Comparison of ENCODE assay signal across 1 cellular context in the genomic region with DNA sequence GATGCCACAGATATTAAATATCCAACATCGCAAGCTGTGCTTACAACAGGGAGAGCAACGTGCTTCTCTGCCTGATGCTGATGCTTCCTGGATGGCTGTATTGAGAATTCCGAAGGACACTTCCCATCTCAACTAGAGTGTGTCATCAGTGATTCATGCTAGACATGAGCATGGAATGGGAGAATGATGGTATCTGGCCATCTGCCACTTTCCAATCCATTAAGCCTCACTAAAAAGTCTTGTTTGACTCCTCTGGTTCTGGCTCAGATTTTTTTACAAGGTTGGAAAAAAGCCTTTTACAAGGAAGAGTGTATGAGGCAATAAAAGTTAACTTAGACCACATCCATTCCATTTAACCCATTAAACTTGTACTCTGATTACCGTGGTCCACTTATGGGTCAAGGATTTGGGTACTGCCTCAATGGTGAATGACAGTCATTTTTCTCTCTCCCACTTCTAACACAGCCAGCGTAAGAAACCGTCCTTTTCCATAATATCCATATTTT.
TF ChIP-seq lines count a peak whose summit lies in the region.

No MANE protein-coding gene starts in this region.

TF ChIP-seq in HEK293, 187 proteins besides CTCF, POLR2A, EP300 and RAD21 (continued from another document):
- TF ChIP-seq, protein P1, sequence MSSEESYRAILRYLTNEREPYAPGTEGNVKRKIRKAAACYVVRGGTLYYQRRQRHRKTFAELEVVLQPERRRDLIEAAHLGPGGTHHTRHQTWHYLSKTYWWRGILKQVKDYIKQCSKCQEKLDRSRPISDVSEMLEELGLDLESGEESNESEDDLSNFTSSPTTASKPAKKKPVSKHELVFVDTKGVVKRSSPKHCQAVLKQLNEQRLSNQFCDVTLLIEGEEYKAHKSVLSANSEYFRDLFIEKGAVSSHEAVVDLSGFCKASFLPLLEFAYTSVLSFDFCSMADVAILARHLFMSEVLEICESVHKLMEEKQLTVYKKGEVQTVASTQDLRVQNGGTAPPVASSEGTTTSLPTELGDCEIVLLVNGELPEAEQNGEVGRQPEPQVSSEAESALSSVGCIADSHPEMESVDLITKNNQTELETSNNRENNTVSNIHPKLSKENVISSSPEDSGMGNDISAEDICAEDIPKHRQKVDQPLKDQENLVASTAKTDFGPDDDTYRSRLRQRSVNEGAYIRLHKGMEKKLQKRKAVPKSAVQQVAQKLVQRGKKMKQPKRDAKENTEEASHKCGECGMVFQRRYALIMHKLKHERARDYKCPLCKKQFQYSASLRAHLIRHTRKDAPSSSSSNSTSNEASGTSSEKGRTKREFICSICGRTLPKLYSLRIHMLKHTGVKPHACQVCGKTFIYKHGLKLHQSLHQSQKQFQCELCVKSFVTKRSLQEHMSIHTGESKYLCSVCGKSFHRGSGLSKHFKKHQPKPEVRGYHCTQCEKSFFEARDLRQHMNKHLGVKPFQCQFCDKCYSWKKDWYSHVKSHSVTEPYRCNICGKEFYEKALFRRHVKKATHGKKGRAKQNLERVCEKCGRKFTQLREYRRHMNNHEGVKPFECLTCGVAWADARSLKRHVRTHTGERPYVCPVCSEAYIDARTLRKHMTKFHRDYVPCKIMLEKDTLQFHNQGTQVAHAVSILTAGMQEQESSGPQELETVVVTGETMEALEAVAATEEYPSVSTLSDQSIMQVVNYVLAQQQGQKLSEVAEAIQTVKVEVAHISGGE (tag by site-specific recombination; conservative IDR thresholded peaks at IDR 0.05; ENCODE audit: low read depth) = no peak
- TF ChIP-seq ZNF24 (tag by site-specific recombination; IDR thresholded peaks at IDR 0.05) (peak; percentile 86), SP7 (tag by site-specific recombination; IDR thresholded peaks at IDR 0.05) (peak; percentile 85), OSR2 (tag by site-specific recombination; IDR thresholded peaks at IDR 0.05) (peak; percentile 77), KLF7 (tag by site-specific recombination; IDR thresholded peaks at IDR 0.05; ENCODE audit: borderline replicate concordance) (peak; percentile 44; the same call in 1 of the 2 replicates), ZSCAN16 (tag by site-specific recombination; IDR thresholded peaks at IDR 0.05) (no peak)
- TF ChIP-seq, protein P2, sequence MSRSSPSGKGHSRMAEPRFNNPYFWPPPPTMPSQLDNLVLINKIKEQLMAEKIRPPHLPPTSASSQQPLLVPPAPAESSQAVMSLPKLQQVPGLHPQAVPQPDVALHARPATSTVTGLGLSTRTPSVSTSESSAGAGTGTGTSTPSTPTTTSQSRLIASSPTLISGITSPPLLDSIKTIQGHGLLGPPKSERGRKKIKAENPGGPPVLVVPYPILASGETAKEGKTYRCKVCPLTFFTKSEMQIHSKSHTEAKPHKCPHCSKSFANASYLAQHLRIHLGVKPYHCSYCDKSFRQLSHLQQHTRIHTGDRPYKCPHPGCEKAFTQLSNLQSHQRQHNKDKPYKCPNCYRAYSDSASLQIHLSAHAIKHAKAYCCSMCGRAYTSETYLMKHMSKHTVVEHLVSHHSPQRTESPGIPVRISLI (tag by site-specific recombination; IDR thresholded peaks at IDR 0.05) = peak; percentile 95
